In genomic region chr1:221171768-221172167, GRCh38 we compare ENCODE assay signal across 38 cellular contexts.
"Had no signal": no experiment of that assay in that cellular context is flagged by ENCODE, and none has a peak within 500 bp of the region (broad histone marks: within the 10 kb centered on the region; RNA-seq: fewer than 3 reads in every experiment).

No MANE protein-coding gene starts in this region.

- ATAC-seq: activated naive CD4-positive, alpha-beta T cell treated with anti-CD3 and anti-CD28 coated beads, Interleukin-2, amount 50 U/mL, for 72 hours; activated naive CD8-positive, alpha-beta T cell treated with anti-CD3 and anti-CD28 coated beads, Interleukin-2, amount 50 U/mL, for 24 hours; activated T-cell treated with anti-CD3 and anti-CD28 coated beads, Interleukin-2, amount 50 U/mL, for 4 hours; activated T-cell treated with anti-CD3 and anti-CD28 coated beads, Interleukin-2, amount 50 U/mL, for 72 hours; activated T-helper 17 cell treated with anti-CD3 and anti-CD28 coated beads, Interleukin-2, amount 50 U/mL, for 72 hours; body of pancreas had no signal

- H3K27ac ChIP-seq: adrenal gland, ascending aorta, body of pancreas, brain microvascular endothelial cell, breast epithelium, cardiac muscle cell had no signal

- H3K27ac Mint-ChIP-seq: activated naive CD4-positive, alpha-beta T cell treated with anti-CD3 and anti-CD28 coated beads for 36 hours; activated naive CD4-positive, alpha-beta T cell treated with anti-CD3 and anti-CD28 coated beads, Interleukin-2, amount 10 ng/mL, durations not matched to agents 7 days and 5 days; activated naive CD4-positive, alpha-beta T cell treated with anti-CD3 and anti-CD28 coated beads, Interleukin-2, amount 50 U/mL, for 24 hours; activated naive CD4-positive, alpha-beta T cell treated with anti-CD3 and anti-CD28 coated beads, Interleukin-2, amount 50 U/mL, for 72 hours; activated naive CD8-positive, alpha-beta T cell; activated naive CD8-positive, alpha-beta T cell treated with anti-CD3 and anti-CD28 coated beads for 36 hours; activated naive CD8-positive, alpha-beta T cell treated with anti-CD3 and anti-CD28 coated beads, Interleukin-2, amount 10 ng/mL, durations not matched to agents 7 days and 5 days; activated naive CD8-positive, alpha-beta T cell treated with anti-CD3 and anti-CD28 coated beads, Interleukin-2, amount 50 U/mL, for 24 hours; activated T-cell treated with anti-CD3 and anti-CD28 coated beads, Interleukin-2, amount 50 U/mL, for 24 hours; activated T-cell treated with anti-CD3 and anti-CD28 coated beads, Interleukin-2, amount 50 U/mL, for 72 hours; activated T-helper 1 cell treated with anti-CD3 and anti-CD28 coated beads, Interleukin-12 subunit alpha, Interleukin-12 subunit beta, Interleukin-2, Interleukin-4 antibody, amounts not matched to agents 30 ng/mL and 10 ng/mL and 1 ng/mL, durations not matched to agents 14 hours and 24 hours and 36 hours; activated T-helper 17 cell treated with anti-CD3 and anti-CD28 coated beads, Interleukin-2, amount 50 U/mL, for 72 hours; activated T-helper 2 cell treated with anti-CD3 and anti-CD28 coated beads, Interferon-gamma antibody, Interleukin-2, Interleukin-4, amounts not matched to agents 10 μg/mL and 5 μg/mL and 100 μg/mL, durations not matched to agents 14 hours and 24 hours and 36 hours; brain had no signal

- H3K4me3 Mint-ChIP-seq: activated naive CD4-positive, alpha-beta T cell treated with anti-CD3 and anti-CD28 coated beads for 36 hours; activated naive CD4-positive, alpha-beta T cell treated with anti-CD3 and anti-CD28 coated beads, Interleukin-2, amount 10 ng/mL, durations not matched to agents 7 days and 5 days; activated naive CD4-positive, alpha-beta T cell treated with anti-CD3 and anti-CD28 coated beads, Interleukin-2, amount 50 U/mL, for 24 hours; activated naive CD8-positive, alpha-beta T cell; activated naive CD8-positive, alpha-beta T cell treated with anti-CD3 and anti-CD28 coated beads for 36 hours; activated naive CD8-positive, alpha-beta T cell treated with anti-CD3 and anti-CD28 coated beads, Interleukin-2, amount 10 ng/mL, durations not matched to agents 7 days and 5 days; activated naive CD8-positive, alpha-beta T cell treated with anti-CD3 and anti-CD28 coated beads, Interleukin-2, amount 50 U/mL, for 24 hours; activated T-cell treated with anti-CD3 and anti-CD28 coated beads, Interleukin-2, amount 50 U/mL, for 24 hours; activated T-cell treated with anti-CD3 and anti-CD28 coated beads, Interleukin-2, amount 50 U/mL, for 4 hours; activated T-cell treated with anti-CD3 and anti-CD28 coated beads, Interleukin-2, amount 50 U/mL, for 72 hours; activated T-helper 1 cell treated with anti-CD3 and anti-CD28 coated beads, Interleukin-12 subunit alpha, Interleukin-12 subunit beta, Interleukin-2, Interleukin-4 antibody, amounts not matched to agents 30 ng/mL and 10 ng/mL and 1 ng/mL, durations not matched to agents 14 hours and 24 hours and 36 hours; activated T-helper 17 cell treated with anti-CD3 and anti-CD28 coated beads, Interleukin-2, amount 50 U/mL, for 72 hours; brain; central memory CD8-positive, alpha-beta T cell had no signal

- H3K9me3 Mint-ChIP-seq: activated naive CD4-positive, alpha-beta T cell treated with anti-CD3 and anti-CD28 coated beads, Interleukin-2, amount 10 ng/mL, durations not matched to agents 7 days and 5 days; activated naive CD4-positive, alpha-beta T cell treated with anti-CD3 and anti-CD28 coated beads, Interleukin-2, amount 50 U/mL, for 24 hours; activated naive CD8-positive, alpha-beta T cell treated with anti-CD3 and anti-CD28 coated beads for 36 hours had no signal

- H3K36me3 Mint-ChIP-seq: activated naive CD4-positive, alpha-beta T cell treated with anti-CD3 and anti-CD28 coated beads, Interleukin-2, amount 10 ng/mL, durations not matched to agents 7 days and 5 days; activated naive CD4-positive, alpha-beta T cell treated with anti-CD3 and anti-CD28 coated beads, Interleukin-2, amount 50 U/mL, for 24 hours; activated naive CD4-positive, alpha-beta T cell treated with anti-CD3 and anti-CD28 coated beads, Interleukin-2, amount 50 U/mL, for 72 hours; activated naive CD8-positive, alpha-beta T cell; activated naive CD8-positive, alpha-beta T cell treated with anti-CD3 and anti-CD28 coated beads for 36 hours; activated naive CD8-positive, alpha-beta T cell treated with anti-CD3 and anti-CD28 coated beads, Interleukin-2, amount 10 ng/mL, durations not matched to agents 7 days and 5 days; brain had no signal

- H3K4me3 ChIP-seq: adrenal gland, ascending aorta, body of pancreas, breast epithelium, cardiac muscle cell had no signal

- H3K4me1 ChIP-seq: adrenal gland, ascending aorta, breast epithelium had no signal

- H3K36me3 ChIP-seq: adrenal gland, ascending aorta, brain microvascular endothelial cell, breast epithelium, cardiac muscle cell had no signal

- H3K4me1 Mint-ChIP-seq: activated naive CD4-positive, alpha-beta T cell treated with anti-CD3 and anti-CD28 coated beads, Interleukin-2, amount 10 ng/mL, durations not matched to agents 7 days and 5 days; activated naive CD4-positive, alpha-beta T cell treated with anti-CD3 and anti-CD28 coated beads, Interleukin-2, amount 50 U/mL, for 24 hours; activated naive CD8-positive, alpha-beta T cell treated with anti-CD3 and anti-CD28 coated beads, Interleukin-2, amount 10 ng/mL, durations not matched to agents 7 days and 5 days; activated T-helper 17 cell treated with anti-CD3 and anti-CD28 coated beads, Interleukin-2, amount 50 U/mL, for 72 hours; central memory CD8-positive, alpha-beta T cell had no signal

- H3K27me3 ChIP-seq: adrenal gland, ascending aorta, body of pancreas, brain microvascular endothelial cell, breast epithelium, cardiac muscle cell had no signal

- H3K27me3 Mint-ChIP-seq: activated naive CD4-positive, alpha-beta T cell treated with anti-CD3 and anti-CD28 coated beads, Interleukin-2, amount 10 ng/mL, durations not matched to agents 7 days and 5 days; activated naive CD4-positive, alpha-beta T cell treated with anti-CD3 and anti-CD28 coated beads, Interleukin-2, amount 50 U/mL, for 24 hours; activated naive CD8-positive, alpha-beta T cell; activated naive CD8-positive, alpha-beta T cell treated with anti-CD3 and anti-CD28 coated beads for 36 hours had no signal

- H3K9me3 ChIP-seq: adrenal gland, ascending aorta, body of pancreas, breast epithelium had no signal

- DNase-seq: activated effector memory CD4-positive, alpha-beta T cell treated with anti-CD3 and anti-CD28 coated beads, Interleukin-2, amount 50 U/mL, for 16 hours; activated effector memory CD4-positive, alpha-beta T cell treated with Interleukin-2 at 50 U/mL for 16 hours; activated gamma-delta T cell; activated gamma-delta T cell treated with Interleukin-2 at 50 U/mL for 16 hours; activated naive CD4-positive, alpha-beta T cell; activated naive CD4-positive, alpha-beta T cell treated with anti-CD3 and anti-CD28 coated beads for 36 hours; activated naive CD4-positive, alpha-beta T cell treated with anti-CD3 and anti-CD28 coated beads, Interleukin-2, amount 10 ng/mL, durations not matched to agents 7 days and 5 days; activated naive CD4-positive, alpha-beta T cell treated with anti-CD3 and anti-CD28 coated beads, Interleukin-2, amount 50 U/mL, for 16 hours; activated naive CD4-positive, alpha-beta T cell treated with Interleukin-2 at 50 U/mL for 16 hours; activated naive CD8-positive, alpha-beta T cell treated with anti-CD3 and anti-CD28 coated beads for 36 hours; activated naive CD8-positive, alpha-beta T cell treated with anti-CD3 and anti-CD28 coated beads, Interleukin-2, amount 10 ng/mL, durations not matched to agents 7 days and 5 days; activated naive CD8-positive, alpha-beta T cell treated with anti-CD3 and anti-CD28 coated beads, Interleukin-2, amount 50 U/mL, for 24 hours; activated T-cell treated with anti-CD3 and anti-CD28 coated beads, Interleukin-2, amount 50 U/mL, for 1 hour; activated T-cell treated with anti-CD3 and anti-CD28 coated beads, Interleukin-2, amount 50 U/mL, for 24 hours; activated T-cell treated with anti-CD3 and anti-CD28 coated beads, Interleukin-2, amount 50 U/mL, for 4 hours; activated T-cell treated with anti-CD3 and anti-CD28 coated beads, Interleukin-2, amount 50 U/mL, for 48 hours; activated T-cell treated with anti-CD3 and anti-CD28 coated beads, Interleukin-2, amount 50 U/mL, for 72 hours; adrenal gland; amniotic stem cell; amygdala; anterior cingulate cortex; aorta; body of pancreas; brain microvascular endothelial cell; caudate nucleus; central memory CD4-positive, alpha-beta T cell; cerebellar nuclear complex had no signal
